Comparison of ENCODE assay signal across 19 cellular contexts in the genomic region with DNA sequence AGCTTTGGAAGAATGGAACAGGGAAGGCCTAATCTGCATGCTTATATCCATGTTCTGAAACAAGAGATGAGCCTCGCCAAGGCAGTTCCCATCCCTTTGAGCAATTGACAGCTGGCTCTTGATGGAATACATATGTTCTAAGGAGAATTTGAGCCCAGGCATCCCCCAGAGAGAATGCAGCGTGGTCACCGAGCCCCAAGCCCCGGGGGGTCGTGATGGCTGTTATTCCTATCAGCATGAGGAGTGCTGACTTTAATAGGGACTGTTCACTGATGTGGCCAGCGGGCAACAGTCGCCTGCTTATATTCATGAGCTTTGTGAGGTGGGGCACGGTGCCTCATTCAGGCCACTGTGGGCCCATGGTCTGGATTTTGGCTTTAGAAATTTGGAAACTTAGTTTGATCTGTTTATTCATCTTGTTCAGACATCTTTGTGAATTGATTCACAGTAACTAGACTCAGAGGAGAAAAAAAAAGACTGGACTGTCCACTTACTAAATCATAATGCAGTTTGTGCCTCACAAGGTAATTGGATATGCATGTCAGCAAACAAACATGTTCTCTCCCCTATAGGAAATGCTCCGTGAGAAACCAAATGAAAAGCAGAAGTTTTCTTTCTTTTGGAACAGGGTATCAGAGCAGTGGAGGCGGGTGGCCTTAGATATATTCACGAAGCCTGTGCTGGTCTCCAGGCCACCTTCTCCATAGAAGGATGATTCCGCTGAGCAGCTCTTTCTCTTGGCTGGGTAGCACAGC.
"Had no signal": no experiment of that assay in that cellular context is flagged by ENCODE, and none has a peak within 500 bp of the region (broad histone marks: within the 10 kb centered on the region; RNA-seq: fewer than 3 reads in every experiment).

No MANE protein-coding gene starts in this region.

- H3K36me3 ChIP-seq: cardiac muscle cell, colonic mucosa, lower lobe of right lung, pancreas, uterus had no signal

- H3K27me3 ChIP-seq: cardiac muscle cell, colonic mucosa, heart left ventricle, pancreas, tibial nerve, uterus had no signal

- H3K4me3 Mint-ChIP-seq: activated naive CD4-positive, alpha-beta T cell treated with anti-CD3 and anti-CD28 coated beads for 36 hours; activated naive CD8-positive, alpha-beta T cell treated with anti-CD3 and anti-CD28 coated beads, Interleukin-2, amount 50 U/mL, for 24 hours; activated T-helper 17 cell treated with anti-CD3 and anti-CD28 coated beads, Interleukin-2, amount 50 U/mL, for 72 hours; mesothelial cell of epicardium; stimulated activated naive B cell treated with anti-CD40 and anti-IgM and Interleukin-4, amounts not matched to agents 10 μg/mL and 1 μg/mL and 100 μg/mL, for 72 hours; T-cell had no signal

- H3K9me3 Mint-ChIP-seq: activated naive CD4-positive, alpha-beta T cell treated with anti-CD3 and anti-CD28 coated beads for 36 hours; activated naive CD8-positive, alpha-beta T cell treated with anti-CD3 and anti-CD28 coated beads, Interleukin-2, amount 50 U/mL, for 24 hours; activated T-helper 17 cell treated with anti-CD3 and anti-CD28 coated beads, Interleukin-2, amount 50 U/mL, for 72 hours; stimulated activated naive B cell treated with anti-CD40 and anti-IgM and Interleukin-4, amounts not matched to agents 10 μg/mL and 1 μg/mL and 100 μg/mL, for 72 hours; T-cell had no signal

- H3K4me1 ChIP-seq: colonic mucosa, lower lobe of right lung, pancreas, tibial nerve, uterus had no signal

- H3K9me3 ChIP-seq: colonic mucosa, lower lobe of right lung, pancreas, tibial nerve, uterus had no signal

- H3K27ac ChIP-seq: cardiac muscle cell, colonic mucosa, heart left ventricle, lower lobe of right lung, pancreas, tibial nerve had no signal

- H3K4me1 Mint-ChIP-seq: activated naive CD8-positive, alpha-beta T cell treated with anti-CD3 and anti-CD28 coated beads, Interleukin-2, amount 50 U/mL, for 24 hours; activated T-helper 17 cell treated with anti-CD3 and anti-CD28 coated beads, Interleukin-2, amount 50 U/mL, for 72 hours; stimulated activated naive B cell treated with anti-CD40 and anti-IgM and Interleukin-4, amounts not matched to agents 10 μg/mL and 1 μg/mL and 100 μg/mL, for 72 hours; T-cell had no signal

- H3K27me3 Mint-ChIP-seq: activated naive CD8-positive, alpha-beta T cell treated with anti-CD3 and anti-CD28 coated beads, Interleukin-2, amount 50 U/mL, for 24 hours; activated T-helper 17 cell treated with anti-CD3 and anti-CD28 coated beads, Interleukin-2, amount 50 U/mL, for 72 hours; stimulated activated naive B cell treated with anti-CD40 and anti-IgM and Interleukin-4, amounts not matched to agents 10 μg/mL and 1 μg/mL and 100 μg/mL, for 72 hours; T-cell had no signal

- ATAC-seq: activated naive CD8-positive, alpha-beta T cell treated with anti-CD3 and anti-CD28 coated beads, Interleukin-2, amount 50 U/mL, for 24 hours; activated T-helper 17 cell treated with anti-CD3 and anti-CD28 coated beads, Interleukin-2, amount 50 U/mL, for 72 hours; heart left ventricle; lower lobe of right lung; stimulated activated naive B cell treated with anti-CD40 and anti-IgM and Interleukin-4, amounts not matched to agents 10 μg/mL and 1 μg/mL and 100 μg/mL, for 72 hours; T-cell had no signal

- DNase-seq: activated CD4-positive, alpha-beta T cell treated with anti-CD3 and anti-CD28 coated beads, Interleukin-2, amount 50 U/mL, for 48 hours; activated naive CD4-positive, alpha-beta T cell treated with anti-CD3 and anti-CD28 coated beads for 36 hours; activated naive CD8-positive, alpha-beta T cell treated with anti-CD3 and anti-CD28 coated beads, Interleukin-2, amount 50 U/mL, for 24 hours; colonic mucosa; effector CD4-positive, alpha-beta T cell; foreskin melanocyte; heart left ventricle; left cardiac atrium; lower lobe of right lung; pancreas; stimulated activated CD4-positive, alpha-beta T cell treated with anti-CD3 and anti-CD28 coated beads, Interleukin-2, amount 100 ng/mL, for 48 hours; stimulated activated naive B cell treated with anti-CD40 and anti-IgM and Interleukin-4, amounts not matched to agents 10 μg/mL and 1 μg/mL and 100 μg/mL, for 72 hours; T-cell; T-helper 9 cell had no signal

- H3K27ac Mint-ChIP-seq: activated naive CD4-positive, alpha-beta T cell treated with anti-CD3 and anti-CD28 coated beads for 36 hours; activated naive CD8-positive, alpha-beta T cell treated with anti-CD3 and anti-CD28 coated beads, Interleukin-2, amount 50 U/mL, for 24 hours; activated T-helper 17 cell treated with anti-CD3 and anti-CD28 coated beads, Interleukin-2, amount 50 U/mL, for 72 hours; mesothelial cell of epicardium; stimulated activated naive B cell treated with anti-CD40 and anti-IgM and Interleukin-4, amounts not matched to agents 10 μg/mL and 1 μg/mL and 100 μg/mL, for 72 hours; T-cell had no signal

- H3K4me3 ChIP-seq: cardiac muscle cell, colonic mucosa, heart left ventricle, lower lobe of right lung, pancreas, tibial nerve, uterus had no signal
